2 cellular contexts compared by ENCODE assay signal in genomic region chr2:152523091-152523490, GRCh38.
A peak's percentile ranks its signal among the peaks of the same experiment; 100 is the strongest.
TF ChIP-seq lines count a peak whose summit lies in the region.

No MANE protein-coding gene starts in this region.

TF ChIP-seq in SK-N-SH, 30 proteins besides CTCF, POLR2A, EP300 and RAD21 (continued from another document):
- TF ChIP-seq, protein P1, sequence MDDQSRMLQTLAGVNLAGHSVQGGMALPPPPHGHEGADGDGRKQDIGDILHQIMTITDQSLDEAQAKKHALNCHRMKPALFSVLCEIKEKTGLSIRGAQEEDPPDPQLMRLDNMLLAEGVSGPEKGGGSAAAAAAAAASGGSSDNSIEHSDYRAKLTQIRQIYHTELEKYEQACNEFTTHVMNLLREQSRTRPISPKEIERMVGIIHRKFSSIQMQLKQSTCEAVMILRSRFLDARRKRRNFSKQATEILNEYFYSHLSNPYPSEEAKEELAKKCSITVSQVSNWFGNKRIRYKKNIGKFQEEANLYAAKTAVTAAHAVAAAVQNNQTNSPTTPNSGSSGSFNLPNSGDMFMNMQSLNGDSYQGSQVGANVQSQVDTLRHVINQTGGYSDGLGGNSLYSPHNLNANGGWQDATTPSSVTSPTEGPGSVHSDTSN (IDR thresholded peaks at IDR 0.05), result peak; percentile 85
- TF ChIP-seq JUND (IDR thresholded peaks at IDR 0.05), result peak; percentile 73
- no peak for TF ChIP-seq GABPA (IDR thresholded peaks at IDR 0.05; ENCODE audit: low read depth)
- no peak for TF ChIP-seq FOXM1 (IDR thresholded peaks at IDR 0.05; ENCODE audit: low read depth)
- peak; percentile 94 for TF ChIP-seq NFIC (IDR thresholded peaks at IDR 0.05; ENCODE audit: borderline replicate concordance)
- TF ChIP-seq FOSL2 (IDR thresholded peaks at IDR 0.05; ENCODE audit: borderline replicate concordance, low read depth), result peak; percentile 74; the same call in 1 of the 2 replicates
- TF ChIP-seq RXRA (IDR thresholded peaks at IDR 0.05; ENCODE audit: borderline replicate concordance, low read depth), result no peak
TF ChIP-seq in SK-N-SH: peak in this region for 5.

TF ChIP-seq in endothelial cell of umbilical vein, 7 proteins besides CTCF, POLR2A, EP300 and RAD21 (continued from another document):
- TF ChIP-seq MAX (IDR thresholded peaks at IDR 0.05; ENCODE audit: insufficient read depth, insufficient read length) (no peak), FOS (IDR thresholded peaks at IDR 0.05; ENCODE audit: borderline replicate concordance, insufficient read depth, low read length) (peak; percentile 45), JUN (IDR thresholded peaks at IDR 0.05; ENCODE audit: borderline replicate concordance, insufficient read depth, insufficient read length, low read depth) (peak; percentile 4), EZH2 (IDR thresholded peaks at IDR 0.05; ENCODE audit: borderline replicate concordance, low read depth, low read length, severe bottlenecking) (no peak)
